16 cellular contexts compared by ENCODE assay signal in genomic region chr7:155377071-155377836, GRCh38.
DNase-seq lines count a peak whose midpoint lies in the region; ATAC-seq, FAIRE-seq and TF ChIP-seq lines count a peak whose summit lies in the region.
"Had no signal": no experiment of that assay in that cellular context is flagged by ENCODE, and none has a peak within 500 bp of the region (broad histone marks: within the 10 kb centered on the region; RNA-seq: fewer than 3 reads in every experiment).

No MANE protein-coding gene starts in this region.

- H3K27ac Mint-ChIP-seq in CD14-positive monocyte, result peak overlapping the region in 2 of 7 donors; percentile 16 to 63
- H3K27ac Mint-ChIP-seq: activated naive CD4-positive, alpha-beta T cell treated with anti-CD3 and anti-CD28 coated beads, Interleukin-2, amount 50 U/mL, for 24 hours; stimulated activated memory B cell treated with anti-CD40 and anti-IgM and Interleukin-4, amounts not matched to agents 10 μg/mL and 1 μg/mL and 100 μg/mL, for 72 hours; T-helper 1 cell treated with Interleukin-12 subunit alpha and Interleukin-12 subunit beta and Interleukin-4 antibody, amounts not matched to agents 30 μg/mL and 1 μg/mL, for 36 hours had no signal

- peaks cover 0 to 40% (median 30%) of the 10 kb centered on the region in 7 donors for H3K9me3 Mint-ChIP-seq in CD14-positive monocyte
- H3K9me3 Mint-ChIP-seq: activated naive CD4-positive, alpha-beta T cell treated with anti-CD3 and anti-CD28 coated beads, Interleukin-2, amount 50 U/mL, for 24 hours; stimulated activated memory B cell treated with anti-CD40 and anti-IgM and Interleukin-4, amounts not matched to agents 10 μg/mL and 1 μg/mL and 100 μg/mL, for 72 hours; T-helper 1 cell treated with Interleukin-12 subunit alpha and Interleukin-12 subunit beta and Interleukin-4 antibody, amounts not matched to agents 30 μg/mL and 1 μg/mL, for 36 hours had no signal

- H3K36me3 Mint-ChIP-seq in CD14-positive monocyte, result peaks cover 14 to 32% of the 10 kb centered on the region in 2 donors
- H3K36me3 Mint-ChIP-seq: activated naive CD4-positive, alpha-beta T cell treated with anti-CD3 and anti-CD28 coated beads, Interleukin-2, amount 50 U/mL, for 24 hours; stimulated activated memory B cell treated with anti-CD40 and anti-IgM and Interleukin-4, amounts not matched to agents 10 μg/mL and 1 μg/mL and 100 μg/mL, for 72 hours had no signal

- peak overlapping the region; percentile 65 to 99 for H3K4me3 Mint-ChIP-seq in CD14-positive monocyte
- H3K4me3 Mint-ChIP-seq: activated naive CD4-positive, alpha-beta T cell treated with anti-CD3 and anti-CD28 coated beads, Interleukin-2, amount 50 U/mL, for 24 hours; stimulated activated memory B cell treated with anti-CD40 and anti-IgM and Interleukin-4, amounts not matched to agents 10 μg/mL and 1 μg/mL and 100 μg/mL, for 72 hours; T-helper 1 cell treated with Interleukin-12 subunit alpha and Interleukin-12 subunit beta and Interleukin-4 antibody, amounts not matched to agents 30 μg/mL and 1 μg/mL, for 36 hours had no signal

- peaks cover 22 to 67% of the 10 kb centered on the region in 2 donors for H3K27me3 ChIP-seq in small intestine (ENCODE audit: control insufficient read depth in 2 of 2, insufficient read depth in 2 of 2, low read length in 2 of 2)

- TF ChIP-seq CTCF in CD14-positive monocyte (IDR thresholded peaks at IDR 0.05) (no peak), VCaP (conservative IDR thresholded peaks at IDR 0.05) (no peak)

- peaks cover 75% of the 10 kb centered on the region for H3K4me1 Mint-ChIP-seq in CD14-positive monocyte

- ATAC-seq in left colon, result peak; percentile 60
- ATAC-seq in HG03521 (IDR thresholded peaks at IDR 0.05; ENCODE audit: unreplicated experiment), result no peak
- ATAC-seq in HG03439 (IDR thresholded peaks at IDR 0.05; ENCODE audit: unreplicated experiment), result no peak
- ATAC-seq in GM19324 (IDR thresholded peaks at IDR 0.05; ENCODE audit: low FRiP score, unreplicated experiment), result no peak
- ATAC-seq: stimulated activated memory B cell treated with anti-CD40 and anti-IgM and Interleukin-4, amounts not matched to agents 10 μg/mL and 1 μg/mL and 100 μg/mL, for 72 hours had no signal

- no peaks in the 10 kb centered on the region for H3K9me3 ChIP-seq in small intestine (ENCODE audit: control insufficient read depth, low read depth)
- H3K9me3 ChIP-seq: pancreas had no signal

- H3K27me3 Mint-ChIP-seq in CD14-positive monocyte (ENCODE audit: low read depth in 3 of 3), result peaks cover 91 to 100% (median 96%) of the 10 kb centered on the region in 3 donors

- peak overlapping the region in 1 of 2 donors; percentile 21 for H3K4me3 ChIP-seq in small intestine (ENCODE audit: low read depth in 1 of 2, low read length in 2 of 2)

- intact Hi-C loops in CD14-positive monocyte (cut with micrococcal nuclease), result no loop called here
- intact Hi-C loops in left colon (cut with DNase I, micrococcal nuclease), result no loop called here

- 3 to 7% (median 5%) methylated on average over 13 of the region's 13 CpGs for WGBS in small intestine, 3 donors

- peaks cover 4 to 7% of the 10 kb centered on the region in 2 donors for H3K4me1 ChIP-seq in small intestine (ENCODE audit: control insufficient read depth in 2 of 2, insufficient read depth in 1 of 2, low read depth in 1 of 2, low read length in 1 of 2)
- H3K4me1 ChIP-seq: foreskin keratinocyte had no signal

- DNase-seq in CD14-positive monocyte (ENCODE audit: low spot score), result no peak
- DNase-seq in left colon, result no peak
- peak; percentile 29 for DNase-seq in small intestine
- no peak for DNase-seq in mucosa of gallbladder (ENCODE audit: low spot score)
- DNase-seq: foreskin keratinocyte; NCI-H226; stimulated activated CD4-positive, alpha-beta T cell treated with anti-CD3 and anti-CD28 coated beads, Interleukin-2, amount 100 ng/mL, for 24 hours had no signal

- H3K27ac ChIP-seq in VCaP (peak overlapping the region; percentile 30), small intestine (ENCODE audit: low read depth in 1 of 2, low read length in 1 of 2) (no peak overlapping the region)
- H3K27ac ChIP-seq: foreskin keratinocyte, pancreas had no signal

- no peaks in the 10 kb centered on the region for H3K36me3 ChIP-seq in small intestine (ENCODE audit: control insufficient read depth in 2 of 2, insufficient read depth in 2 of 2, low read length in 2 of 2)
- H3K36me3 ChIP-seq: pancreas had no signal

- FAIRE-seq in small intestine (lab: Jason Lieb, UNC), result no peak
- FAIRE-seq: pancreas, RCC 7860 had no signal
